18 cellular contexts compared by ENCODE assay signal in the genomic region with DNA sequence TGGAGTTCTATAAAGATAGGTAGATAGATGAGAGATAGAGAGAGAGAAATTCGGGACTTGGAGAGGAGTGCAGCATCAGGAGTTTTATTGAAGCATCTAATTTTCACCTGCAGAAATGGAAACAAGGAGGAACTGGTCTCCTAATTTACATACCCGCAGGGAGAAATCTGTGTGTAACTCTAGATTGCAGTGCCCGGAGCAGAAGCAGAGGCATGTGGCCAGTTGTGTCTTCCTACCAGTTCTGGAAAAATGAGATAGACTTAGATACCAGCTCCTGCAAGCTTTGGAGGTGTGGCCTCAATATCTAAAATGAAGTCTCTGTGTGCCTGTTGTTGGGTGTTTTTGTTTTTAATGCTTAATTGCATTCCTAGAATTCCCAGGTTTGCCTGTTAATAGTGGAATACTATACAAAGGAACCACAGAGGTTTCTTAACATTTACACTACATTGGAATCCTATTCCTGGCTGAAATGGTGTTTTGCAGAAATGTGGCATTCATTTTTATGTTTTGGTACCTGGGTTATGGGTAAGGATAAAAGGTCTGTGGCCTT. TPM values are rescaled to one million over a fixed set of nuclear protein-coding genes. Genes with fewer than 3 reads are reported as not detected.
A peak's percentile ranks its signal among the peaks of the same experiment; 100 is the strongest.
DNase-seq lines count a peak whose midpoint lies in the region; TF ChIP-seq lines count a peak whose summit lies in the region.
"Had no signal": no experiment of that assay in that cellular context is flagged by ENCODE, and none has a peak within 500 bp of the region (broad histone marks: within the 10 kb centered on the region; RNA-seq: fewer than 3 reads in every experiment).

No MANE protein-coding gene starts in this region.

- H3K79me2 ChIP-seq in OCI-LY3 (ENCODE audit: low read length) = no peaks in the 10 kb centered on the region

- no peak overlapping the region for H3K4me3 ChIP-seq in OCI-LY3 (ENCODE audit: low read length)
- H3K4me3 ChIP-seq in effector memory CD4-positive, alpha-beta T cell (ENCODE audit: insufficient read depth, low read depth, low read length, poor library complexity, severe bottlenecking) = no peak overlapping the region
- H3K4me3 ChIP-seq: PC-9, SJCRH30 had no signal

- peak overlapping the region; percentile 45 for H3K4me2 ChIP-seq in OCI-LY3 (ENCODE audit: low read length)
- H3K4me2 ChIP-seq: PC-9 had no signal

- no peak overlapping the region for H3K27ac ChIP-seq in OCI-LY3 (ENCODE audit: low read length)
- no peak overlapping the region for H3K27ac ChIP-seq in effector memory CD4-positive, alpha-beta T cell (ENCODE audit: insufficient read depth, low read length, poor library complexity, severe bottlenecking)
- H3K27ac ChIP-seq: PC-9, SJCRH30 had no signal

- no peaks in the 10 kb centered on the region for H3K36me3 ChIP-seq in OCI-LY3 (replicated peaks; ENCODE audit: low read depth, low read length)
- no peaks in the 10 kb centered on the region for H3K36me3 ChIP-seq in effector memory CD4-positive, alpha-beta T cell (ENCODE audit: control insufficient read depth, insufficient read depth, low read length)
- H3K36me3 ChIP-seq: SJCRH30 had no signal

- H3K27me3 ChIP-seq in OCI-LY3 (ENCODE audit: low read depth, low read length) = no peaks in the 10 kb centered on the region
- no peaks in the 10 kb centered on the region for H3K27me3 ChIP-seq in effector memory CD4-positive, alpha-beta T cell (replicated peaks; ENCODE audit: control insufficient read depth, insufficient read depth, low read length, poor library complexity, severe bottlenecking)
- H3K27me3 ChIP-seq: SJCRH30 had no signal

- DNase-seq in AG20443 (ENCODE audit: low spot score) (peak; percentile 21), foreskin melanocyte (peak; percentile 19), renal cortical epithelial cell (ENCODE audit: low read depth) (peak; percentile 69), UCSD-AML1 (lab: John Stamatoyannopoulos, UW; ENCODE audit: unreplicated experiment) (no peak)
- DNase-seq in NK-92 treated with Interleukin-12 subunit alpha and Interleukin-12 subunit beta, amount 100 ng/mL, for 24 hours (lab: John Stamatoyannopoulos, UW) = no peak
- DNase-seq in effector memory CD4-positive, alpha-beta T cell = no peak
- DNase-seq: Calu3; CD4-positive, alpha-beta memory T cell; DMS53; KG1; NCI-H1436; NCI-H2029; NCI-H2171 treated with DMSO at 0.1 percent for 48 hours; NCI-H446 treated with DMSO at 0.1 percent for 48 hours; NCI-H748 treated with DMSO at 0.1 percent for 48 hours; PC-9; SJCRH30 had no signal

- H2AFZ ChIP-seq in OCI-LY3 (ENCODE audit: low read depth, low read length) = no peak overlapping the region
- H2AFZ ChIP-seq: PC-9 had no signal

- H4K20me1 ChIP-seq in OCI-LY3 (ENCODE audit: insufficient read depth, low read length) = 0 out of 2 replicates have a peak, but pooled peaks cover 3% of the 10 kb centered on the region

- no peak for TF ChIP-seq CTCF in OCI-LY3 (IDR thresholded peaks at IDR 0.05; ENCODE audit: low read depth, low read length)

- peaks cover 10% of the 10 kb centered on the region for H3K4me1 ChIP-seq in OCI-LY3 (ENCODE audit: low read length)
- H3K4me1 ChIP-seq in effector memory CD4-positive, alpha-beta T cell (ENCODE audit: control insufficient read depth, insufficient read depth, low read length, poor library complexity, severe bottlenecking) = no peaks in the 10 kb centered on the region

- no peak overlapping the region for H3K9ac ChIP-seq in OCI-LY3 (ENCODE audit: low read length)

- no peaks in the 10 kb centered on the region for H3K9me3 ChIP-seq in OCI-LY3 (ENCODE audit: insufficient read depth, low read length)
- H3K9me3 ChIP-seq in effector memory CD4-positive, alpha-beta T cell (ENCODE audit: control insufficient read depth, low read length) = no peaks in the 10 kb centered on the region
- H3K9me3 ChIP-seq: SJCRH30 had no signal

RNA-seq across cellular contexts. Expression of gene DTD1, which starts 57.4 kb away (rescaled TPM):
- total RNA-seq in renal cortical epithelial cell = 92.6 and 150 TPM in 2 replicates

Comparison
In these comparisons a context has a peak if more than half of its experiments do, and no peak if none do; other contexts are left out.
1. DNase-seq: peak in AG20443 (single experiment), foreskin melanocyte (single experiment) and renal cortical epithelial cell (single experiment); none in UCSD-AML1 (single experiment), NK-92 treated with Interleukin-12 subunit alpha and Interleukin-12 subunit beta, amount 100 ng/mL, for 24 hours (single experiment) and effector memory CD4-positive, alpha-beta T cell (0 of 3).